In the genomic region with DNA sequence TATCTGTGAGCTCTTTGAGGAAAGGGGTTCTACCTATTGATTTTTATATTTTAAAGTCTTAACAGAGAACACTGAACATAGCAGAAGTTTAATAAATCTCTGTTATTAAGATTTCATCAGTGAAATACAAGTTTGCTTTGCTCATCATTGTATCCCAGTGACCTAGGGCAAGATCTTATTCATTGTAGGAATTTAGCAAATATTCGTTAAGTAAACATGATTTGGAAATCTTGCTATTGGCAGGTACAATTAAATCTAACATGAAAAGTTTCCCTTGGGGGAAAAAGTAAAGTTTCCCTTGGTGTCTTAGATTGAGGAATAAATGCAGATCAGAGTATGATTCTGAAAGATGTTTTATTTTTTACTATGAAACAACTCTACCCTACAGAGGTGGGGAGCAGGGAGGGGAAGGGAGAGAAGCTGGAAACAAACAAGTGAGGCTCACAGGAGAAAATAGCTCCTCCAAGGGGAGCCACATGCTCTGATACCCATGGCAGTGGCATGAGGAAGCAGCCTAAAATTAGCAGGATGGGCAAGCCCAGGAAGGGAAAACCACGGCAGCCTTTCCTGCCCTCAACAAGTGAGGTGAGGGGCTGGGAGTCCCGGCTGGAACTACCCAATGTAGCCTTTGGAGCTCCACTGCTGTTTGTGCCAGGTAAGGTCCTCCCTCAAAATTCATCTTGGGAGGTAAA, we compare ENCODE assay signal across 1 cellular context.
TF ChIP-seq lines count a peak whose summit lies in the region.

No MANE protein-coding gene starts in this region.

TF ChIP-seq in A549, 52 proteins besides CTCF, POLR2A, EP300 and RAD21 (continued from another document):
- TF ChIP-seq, protein P1, sequence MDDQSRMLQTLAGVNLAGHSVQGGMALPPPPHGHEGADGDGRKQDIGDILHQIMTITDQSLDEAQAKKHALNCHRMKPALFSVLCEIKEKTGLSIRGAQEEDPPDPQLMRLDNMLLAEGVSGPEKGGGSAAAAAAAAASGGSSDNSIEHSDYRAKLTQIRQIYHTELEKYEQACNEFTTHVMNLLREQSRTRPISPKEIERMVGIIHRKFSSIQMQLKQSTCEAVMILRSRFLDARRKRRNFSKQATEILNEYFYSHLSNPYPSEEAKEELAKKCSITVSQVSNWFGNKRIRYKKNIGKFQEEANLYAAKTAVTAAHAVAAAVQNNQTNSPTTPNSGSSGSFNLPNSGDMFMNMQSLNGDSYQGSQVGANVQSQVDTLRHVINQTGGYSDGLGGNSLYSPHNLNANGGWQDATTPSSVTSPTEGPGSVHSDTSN (IDR thresholded peaks at IDR 0.05): peak; percentile 50; the same call in 1 of the 2 replicates
- TF ChIP-seq FOSL2 (IDR thresholded peaks at IDR 0.05) (peak; percentile 47; the same call in 1 of the 2 replicates), FOSL2 (CRISPR knock-in tag; IDR thresholded peaks at IDR 0.05) (peak; percentile 85), JUNB (IDR thresholded peaks at IDR 0.05) (peak; percentile 89), ELK1 (IDR thresholded peaks at IDR 0.05; ENCODE audit: low read depth, low read length) (no peak), ESRRA (IDR thresholded peaks at IDR 0.05; ENCODE audit: borderline replicate concordance, low read length) (no peak), BCL3 (IDR thresholded peaks at IDR 0.05) (peak; percentile 73; the same call in 2 of the 3 replicates), TFCP2L1 (CRISPR knock-in tag; IDR thresholded peaks at IDR 0.05) (no peak), JUN (IDR thresholded peaks at IDR 0.05) (peak; percentile 30 to 60; a peak in 3 of 5 replicates), SMC3 (IDR thresholded peaks at IDR 0.05) (peak; percentile 24; the same call in 1 of the 3 replicates)
- TF ChIP-seq, protein P2, sequence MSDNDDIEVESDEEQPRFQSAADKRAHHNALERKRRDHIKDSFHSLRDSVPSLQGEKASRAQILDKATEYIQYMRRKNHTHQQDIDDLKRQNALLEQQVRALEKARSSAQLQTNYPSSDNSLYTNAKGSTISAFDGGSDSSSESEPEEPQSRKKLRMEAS (IDR thresholded peaks at IDR 0.05): peak; percentile 81
TF ChIP-seq in A549: peak in this region for 13.
